In the genomic region with DNA sequence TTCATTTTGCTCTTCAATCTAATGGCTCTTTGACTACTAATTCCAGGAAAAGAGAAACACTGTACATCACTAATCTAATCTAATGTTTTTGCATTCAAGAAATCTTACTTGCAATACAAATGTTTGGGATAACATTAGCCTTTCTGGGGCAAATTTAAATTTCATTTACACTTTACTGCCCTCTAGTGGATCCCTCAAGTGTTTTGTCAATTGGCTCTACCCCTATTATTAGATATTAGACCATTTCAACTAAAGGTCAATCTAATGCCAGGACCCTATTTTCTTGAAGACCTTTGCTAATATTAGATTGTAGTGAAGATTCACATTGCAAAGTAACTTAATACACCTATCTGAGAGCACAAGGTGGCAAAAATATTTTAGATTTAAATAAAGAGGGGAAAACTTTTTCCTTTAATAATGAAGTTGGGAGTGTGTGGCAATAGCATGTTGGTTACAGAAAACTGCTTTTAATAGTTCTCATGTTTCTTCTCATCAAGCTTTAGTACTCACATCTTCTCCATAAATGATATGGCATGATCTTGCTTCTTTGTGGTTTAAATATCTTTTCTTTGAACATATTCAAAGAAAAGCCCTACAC, we compare ENCODE assay signal across 8 cellular contexts. TPM values are rescaled to one million over a fixed set of nuclear protein-coding genes. Genes with fewer than 3 reads are reported as not detected.
DNase-seq lines count a peak whose midpoint lies in the region; ATAC-seq and TF ChIP-seq lines count a peak whose summit lies in the region.

No MANE protein-coding gene starts in this region.

- H3K27me3 ChIP-seq in adipocyte (replicated peaks; ENCODE audit: control insufficient read depth, insufficient read depth, low read length), result peaks cover 2% of the 10 kb centered on the region
- peaks cover 5% of the 10 kb centered on the region for H3K27me3 ChIP-seq in kidney epithelial cell (ENCODE audit: control insufficient read depth, insufficient read depth, low read length)

- intact Hi-C loops in Right ventricle myocardium inferior (cut with DNase I), result loop anchor here (5.0 kb wide), 1 partner anchor 200 kb away; no protein-coding TSS in a partner anchor

- ATAC-seq in GM18502 (IDR thresholded peaks at IDR 0.05; ENCODE audit: poor library complexity, unreplicated experiment), result no peak
- ATAC-seq in Right ventricle myocardium inferior, result no peak

- H3K4me3 ChIP-seq in adipocyte (ENCODE audit: low read length) (no peak overlapping the region), kidney epithelial cell (ENCODE audit: low read depth, low read length) (no peak overlapping the region)

- H3K36me3 ChIP-seq in adipocyte (ENCODE audit: control insufficient read depth, insufficient read depth, low read length, severe bottlenecking) (no peaks in the 10 kb centered on the region), kidney epithelial cell (ENCODE audit: control insufficient read depth, insufficient read depth, low read length) (no peaks in the 10 kb centered on the region)

- H3K9ac ChIP-seq in adipocyte (ENCODE audit: low read length), result no peak overlapping the region

- no peaks in the 10 kb centered on the region for H3K9me3 ChIP-seq in adipocyte (ENCODE audit: control insufficient read depth, low read length)

- H3K4me1 ChIP-seq in adipocyte (ENCODE audit: control insufficient read depth, insufficient read depth, low read length), result peaks cover 13% of the 10 kb centered on the region

- DNase-seq in GM03348 (ENCODE audit: low spot score) (peak; percentile 59), M059J (ENCODE audit: low read depth) (peak; percentile 44), adipocyte (ENCODE audit: low read depth) (peak; percentile 81), kidney epithelial cell (ENCODE audit: low read depth) (no peak), HPDE6-E6E7 (ENCODE audit: extremely low spot score) (no peak), DMS153 treated with DMSO at 0.1 percent for 48 hours (lab: John Stamatoyannopoulos, UW; ENCODE audit: unreplicated experiment) (no peak), Right ventricle myocardium inferior (ENCODE audit: missing footprints) (no peak)

- TF ChIP-seq CTCF in kidney epithelial cell (IDR thresholded peaks at IDR 0.05; ENCODE audit: insufficient read depth, low read length, poor library complexity, severe bottlenecking), result peak; percentile 53

RNA-seq across cellular contexts. Expression of a gene that starts 5.0 kb away (rescaled TPM):
- 0.05 TPM in 1 of 2 replicates, not detected in the other for total RNA-seq in M059J (2014; rRNA removed; shearing (Covaris generic))
- total RNA-seq in kidney epithelial cell (0.25 and 0.75 TPM in 2 replicates), Right ventricle myocardium inferior (not detected)

RNA-seq across cellular contexts. Expression of a gene that starts 11.6 kb away (rescaled TPM):
- total RNA-seq in M059J (2014; rRNA removed; shearing (Covaris generic)), result 9.8 and 12.5 TPM in 2 replicates
- 46.1 and 48.3 TPM in 2 replicates for total RNA-seq in kidney epithelial cell
- total RNA-seq in Right ventricle myocardium inferior, result 34.5 TPM

Comparison
In these comparisons a context has a peak if more than half of its experiments do, and no peak if none do; other contexts are left out.
1. DNase-seq: peak in GM03348 (single experiment), M059J (single experiment) and adipocyte (single experiment); none in kidney epithelial cell (single experiment), HPDE6-E6E7 (single experiment), DMS153 treated with DMSO at 0.1 percent for 48 hours (single experiment) and Right ventricle myocardium inferior (single experiment).